In genomic region chr9:111253742-111254437, GRCh38 we compare ENCODE assay signal across 16 cellular contexts.
"Had no signal": no experiment of that assay in that cellular context is flagged by ENCODE, and none has a peak within 500 bp of the region (broad histone marks: within the 10 kb centered on the region; RNA-seq: fewer than 3 reads in every experiment).

No MANE protein-coding gene starts in this region.

- ATAC-seq: activated naive CD8-positive, alpha-beta T cell treated with anti-CD3 and anti-CD28 coated beads, Interleukin-2, amount 50 U/mL, for 24 hours; psoas muscle; sciatic nerve had no signal

- DNase-seq: activated CD4-positive, alpha-beta T cell treated with anti-CD3 and anti-CD28 coated beads, Interleukin-2, amount 10 ng/mL, durations not matched to agents 7 days and 5 days; activated CD8-positive, alpha-beta memory T cell treated with anti-CD3 and anti-CD28 coated beads for 24 hours; activated naive CD4-positive, alpha-beta T cell treated with Interleukin-2 at 50 U/mL for 16 hours; activated naive CD8-positive, alpha-beta T cell treated with anti-CD3 and anti-CD28 coated beads, Interleukin-2, amount 50 U/mL, for 24 hours; activated T-cell treated with anti-CD3 and anti-CD28 coated beads for 4 hours; aorta; cerebellar nuclear complex; dermis blood vessel endothelial cell; islet precursor cell; mesendoderm; psoas muscle; SW 1271 had no signal

- H3K36me3 ChIP-seq: thoracic aorta had no signal

- H3K9me3 ChIP-seq: psoas muscle, thoracic aorta had no signal

- H3K4me3 ChIP-seq: hepatocyte, psoas muscle, thoracic aorta had no signal

- H3K27ac ChIP-seq: epithelial cell of prostate, hepatocyte, psoas muscle, thoracic aorta had no signal

- H3K4me1 ChIP-seq: psoas muscle had no signal

- H3K27me3 ChIP-seq: hepatocyte had no signal
